ENCODE assay signal across 18 cellular contexts in the genomic region with DNA sequence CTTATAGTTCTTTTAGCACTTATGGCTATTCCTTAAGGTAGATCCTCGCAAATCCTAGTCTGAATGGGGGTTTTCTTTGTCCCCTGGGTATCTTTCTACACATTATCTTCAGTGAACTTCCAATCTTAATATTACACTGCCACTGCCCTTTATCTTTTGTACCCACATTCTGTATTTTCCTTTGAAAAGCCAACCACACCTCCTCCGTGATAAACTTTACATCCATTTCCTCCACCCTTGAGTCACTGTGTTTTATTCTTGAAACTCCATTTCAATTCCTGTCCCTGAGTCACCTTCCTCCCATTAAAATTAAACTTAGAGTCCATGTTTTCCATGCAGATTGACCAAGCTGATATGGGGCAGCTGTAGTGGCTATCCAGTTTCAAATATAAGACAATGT. TPM values are rescaled to one million over a fixed set of nuclear protein-coding genes. Genes with fewer than 3 reads are reported as not detected.
DNase-seq lines count a peak whose midpoint lies in the region; ATAC-seq, FAIRE-seq and TF ChIP-seq lines count a peak whose summit lies in the region.
"Had no signal": no experiment of that assay in that cellular context is flagged by ENCODE, and none has a peak within 500 bp of the region (broad histone marks: within the 10 kb centered on the region; RNA-seq: fewer than 3 reads in every experiment).

No MANE protein-coding gene starts in this region.

- H3K4me3 Mint-ChIP-seq in activated T-cell treated with anti-CD3 and anti-CD28 coated beads, Interleukin-2, amount 50 U/mL, for 24 hours, result no peak overlapping the region
- H3K4me3 Mint-ChIP-seq in activated T-cell treated with anti-CD3 and anti-CD28 coated beads, Interleukin-2, amount 50 U/mL, for 4 hours, result no peak overlapping the region
- H3K4me3 Mint-ChIP-seq: H9 had no signal

- no peak for ATAC-seq in activated T-cell treated with anti-CD3 and anti-CD28 coated beads, Interleukin-2, amount 50 U/mL, for 4 hours
- ATAC-seq in HG03097 (IDR thresholded peaks at IDR 0.05; ENCODE audit: low FRiP score, unreplicated experiment) (no peak), HG02610 (IDR thresholded peaks at IDR 0.05; ENCODE audit: unreplicated experiment) (no peak)

- no peak for DNase-seq in activated T-cell treated with anti-CD3 and anti-CD28 coated beads, Interleukin-2, amount 50 U/mL, for 24 hours
- no peak for DNase-seq in activated T-cell treated with anti-CD3 and anti-CD28 coated beads, Interleukin-2, amount 50 U/mL, for 4 hours
- DNase-seq in RCC 7860 (ENCODE audit: low spot score) (peak; percentile 34), cardiac fibroblast (ENCODE audit: low read depth in 2 of 2) (peak; percentile 17 to 56), pulmonary artery endothelial cell (ENCODE audit: low read depth, low spot score) (peak; percentile 74)
- DNase-seq in stimulated activated CD4-positive, alpha-beta T cell treated with anti-CD3 and anti-CD28 coated beads, Interleukin-15, amount 100 ng/mL, for 24 hours, result no peak
- DNase-seq: ACHN, cortex of kidney, H9, mammary epithelial cell, NCI-H187 treated with DMSO at 0.1 percent for 48 hours, NCI-H526, RPMI8226, small intestine, T-helper 9 cell had no signal

- no peaks in the 10 kb centered on the region for H3K9me3 Mint-ChIP-seq in activated T-cell treated with anti-CD3 and anti-CD28 coated beads, Interleukin-2, amount 50 U/mL, for 24 hours
- H3K9me3 Mint-ChIP-seq in activated T-cell treated with anti-CD3 and anti-CD28 coated beads, Interleukin-2, amount 50 U/mL, for 4 hours, result no peaks in the 10 kb centered on the region
- H3K9me3 Mint-ChIP-seq: H9 had no signal

- peak overlapping the region; percentile 88 for H3K27ac Mint-ChIP-seq in activated T-cell treated with anti-CD3 and anti-CD28 coated beads, Interleukin-2, amount 50 U/mL, for 24 hours
- H3K27ac Mint-ChIP-seq: H9 had no signal

- no peak for TF ChIP-seq CTCF in cardiac fibroblast (IDR thresholded peaks at IDR 0.05; ENCODE audit: low read depth, low read length)

- peaks cover 72% of the 10 kb centered on the region for H3K4me1 Mint-ChIP-seq in activated T-cell treated with anti-CD3 and anti-CD28 coated beads, Interleukin-2, amount 50 U/mL, for 24 hours (ENCODE audit: low read depth)
- H3K4me1 Mint-ChIP-seq in activated T-cell treated with anti-CD3 and anti-CD28 coated beads, Interleukin-2, amount 50 U/mL, for 4 hours (ENCODE audit: low read depth), result peaks cover 33% of the 10 kb centered on the region
- H3K4me1 Mint-ChIP-seq: H9 had no signal

- FAIRE-seq in RCC 7860 (lab: Jason Lieb, UNC), result peak; percentile 80
- FAIRE-seq: D721Med, small intestine had no signal

- no peak overlapping the region for H3K4me3 ChIP-seq in cardiac fibroblast (replicated peaks in 1 of 2; ENCODE audit: low read depth in 2 of 2, low read length in 2 of 2)

- H3K36me3 Mint-ChIP-seq in activated T-cell treated with anti-CD3 and anti-CD28 coated beads, Interleukin-2, amount 50 U/mL, for 24 hours (ENCODE audit: low read depth), result peaks cover 82% of the 10 kb centered on the region
- peaks cover 25% of the 10 kb centered on the region for H3K36me3 Mint-ChIP-seq in activated T-cell treated with anti-CD3 and anti-CD28 coated beads, Interleukin-2, amount 50 U/mL, for 4 hours (ENCODE audit: insufficient read depth)

- H3K27me3 Mint-ChIP-seq in activated T-cell treated with anti-CD3 and anti-CD28 coated beads, Interleukin-2, amount 50 U/mL, for 24 hours, result no peaks in the 10 kb centered on the region
- H3K27me3 Mint-ChIP-seq in activated T-cell treated with anti-CD3 and anti-CD28 coated beads, Interleukin-2, amount 50 U/mL, for 4 hours (ENCODE audit: low read depth), result no peaks in the 10 kb centered on the region

RNA-seq across cellular contexts. Expression of gene RICTOR, which starts 43.2 kb away (rescaled TPM):
- 10 to 100 TPM; 14.1 to 19.2 (median 18.0) TPM for total RNA-seq in activated T-cell treated with anti-CD3 and anti-CD28 coated beads, Interleukin-2, amount 50 U/mL, for 4 hours
- 30.6 and 31.7 TPM in 2 replicates for total RNA-seq in pulmonary artery endothelial cell

Comparison
In these comparisons a context has a peak if more than half of its experiments do, and no peak if none do; other contexts are left out.
1. DNase-seq: peak in RCC 7860 (single experiment), cardiac fibroblast (2 of 2) and pulmonary artery endothelial cell (single experiment); none in activated T-cell treated with anti-CD3 and anti-CD28 coated beads, Interleukin-2, amount 50 U/mL, for 24 hours (single experiment), activated T-cell treated with anti-CD3 and anti-CD28 coated beads, Interleukin-2, amount 50 U/mL, for 4 hours (single experiment) and stimulated activated CD4-positive, alpha-beta T cell treated with anti-CD3 and anti-CD28 coated beads, Interleukin-15, amount 100 ng/mL, for 24 hours (single experiment).